Comparison of ENCODE assay signal across 8 cellular contexts in the genomic region with DNA sequence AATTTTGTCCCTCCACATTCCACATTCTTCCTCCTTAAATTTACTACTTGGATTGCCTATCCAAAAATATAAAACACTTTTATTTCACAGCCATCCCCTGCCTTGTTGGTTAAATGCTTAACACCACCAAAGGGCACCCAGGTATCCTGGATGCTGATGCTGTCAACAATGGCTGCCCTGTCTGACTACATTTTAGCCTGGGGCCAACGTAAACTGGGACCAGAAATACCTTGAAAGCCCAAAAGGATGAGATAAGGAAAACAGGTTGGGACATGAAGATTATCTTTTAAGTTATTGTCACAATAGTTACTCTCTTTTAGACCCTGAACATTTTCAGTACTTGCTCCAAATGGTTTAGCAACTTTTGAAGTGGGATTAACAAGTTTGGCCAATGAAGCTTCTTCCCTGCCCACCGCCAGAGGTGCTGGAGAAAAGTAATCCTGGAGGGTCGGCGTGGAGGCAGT. TPM values are rescaled to one million over a fixed set of nuclear protein-coding genes. Genes with fewer than 3 reads are reported as not detected.
DNase-seq lines count a peak whose midpoint lies in the region; ATAC-seq and TF ChIP-seq lines count a peak whose summit lies in the region.

No MANE protein-coding gene starts in this region.

- H3K27me3 ChIP-seq in PC-9 (ENCODE audit: insufficient read depth, low read depth) (no peaks in the 10 kb centered on the region), ovary (no peaks in the 10 kb centered on the region)

- peak overlapping the region; percentile 87 for H3K27ac ChIP-seq in PC-9
- peak overlapping the region; percentile 76 to 91 for H3K27ac ChIP-seq in ovary

- no peak for TF ChIP-seq POLR2A in ovary (IDR thresholded peaks at IDR 0.05)

- no peaks in the 10 kb centered on the region for H4K20me1 ChIP-seq in PC-9 (ENCODE audit: insufficient read depth)

- H3K4me3 ChIP-seq in GM12875 (ENCODE audit: low read depth, low read length) (peak overlapping the region; percentile 89), PC-9 (peak overlapping the region; percentile 98), epithelial cell of esophagus (ENCODE audit: low read length) (peak overlapping the region; percentile 79), ovary (peak overlapping the region; percentile 73)

- BruUV-seq in PC-9 (replicated peaks; lab: Mats Ljungman, UMichigan): no TSS peak

- peak in 1 of 2 experiments; percentile 46 for DNase-seq in PC-9
- peak; percentile 54 for DNase-seq in epithelial cell of esophagus (ENCODE audit: low read depth)
- DNase-seq in ovary: no peak
- DNase-seq in OCI-M2 (lab: John Stamatoyannopoulos, UW; ENCODE audit: unreplicated experiment): no peak
- DNase-seq in SHP77 treated with DMSO at 0.1 percent for 48 hours (lab: John Stamatoyannopoulos, UW): no peak

- peaks cover 5% of the 10 kb centered on the region; the same call in 1 of the 2 replicates for H3F3A ChIP-seq in PC-9 (ENCODE audit: insufficient read depth, low read depth)

- ATAC-seq in GM19397 (IDR thresholded peaks at IDR 0.05; ENCODE audit: unreplicated experiment): no peak
- no peak for ATAC-seq in HG02970 (IDR thresholded peaks at IDR 0.05; ENCODE audit: low FRiP score, unreplicated experiment)

- intact Hi-C loops in PC-9 (cut with micrococcal nuclease; ENCODE audit: unreplicated experiment) (loop anchor here (5.0 kb wide), 3 partner anchors 66 to 301 kb away; a partner anchor contains a TSS), ovary (cut with DNase I) (no loop called here)

- 0 out of 2 replicates have a peak, but pooled peaks cover 4% of the 10 kb centered on the region for H3K36me3 ChIP-seq in PC-9 (ENCODE audit: low read depth)
- H3K36me3 ChIP-seq in ovary: no peaks in the 10 kb centered on the region

- TF ChIP-seq EP300 in ovary (IDR thresholded peaks at IDR 0.05): no peak

- 18 to 31% (median 29%) methylated on average over 4 of the region's 4 CpGs for WGBS in ovary, 3 donors

- CTCF ChIA-PET in PC-9 (lab: Charles Lee): no interaction called here

- peaks cover 15% of the 10 kb centered on the region; the same call in 1 of the 2 replicates for H3K4me1 ChIP-seq in PC-9 (replicated peaks; ENCODE audit: insufficient read depth)
- H3K4me1 ChIP-seq in ovary (ENCODE audit: insufficient read depth): no peaks in the 10 kb centered on the region

- POLR2A ChIA-PET in PC-9 (lab: Charles Lee; ENCODE audit: unreplicated experiment): no interaction called here

- peak overlapping the region; percentile 92 for H2AFZ ChIP-seq in PC-9

- no peaks in the 10 kb centered on the region for H3K9me2 ChIP-seq in PC-9 (ENCODE audit: insufficient read depth)

- H3K9me3 ChIP-seq in PC-9 (ENCODE audit: insufficient read depth, low read depth) (no peaks in the 10 kb centered on the region), ovary (no peaks in the 10 kb centered on the region)

- peaks cover 42% of the 10 kb centered on the region for H3K79me2 ChIP-seq in PC-9 (ENCODE audit: low read depth)

- TF ChIP-seq CTCF in GM12875 (IDR thresholded peaks at IDR 0.05; ENCODE audit: borderline replicate concordance, insufficient read depth, low read depth, low read length) (no peak), PC-9 (conservative IDR thresholded peaks at IDR 0.05) (peak; percentile 39; the same call in 1 of the 2 replicates), epithelial cell of esophagus (IDR thresholded peaks at IDR 0.05; ENCODE audit: insufficient read depth, low read depth, low read length, missing control alignments) (peak; percentile 3), ovary (IDR thresholded peaks at IDR 0.05) (peak in 1 of 3 donors; percentile 14)

- peak overlapping the region; percentile 92 for H3K4me2 ChIP-seq in PC-9

RNA-seq across cellular contexts. Expression of a gene that starts 0.8 kb away (rescaled TPM):
- total RNA-seq in PC-9 (2021) (46.1 and 49.1 TPM in 2 replicates), ovary (10 to 100 TPM; 16.0 to 31.7 (median 28.3) TPM)
- polyA plus RNA-seq in ovary: 10 to 100 TPM in 1 of 2 donors, 1 to 10 TPM in 1; 8.6 to 23.5 TPM
